ENCODE assay signal across 19 cellular contexts in the genomic region with DNA sequence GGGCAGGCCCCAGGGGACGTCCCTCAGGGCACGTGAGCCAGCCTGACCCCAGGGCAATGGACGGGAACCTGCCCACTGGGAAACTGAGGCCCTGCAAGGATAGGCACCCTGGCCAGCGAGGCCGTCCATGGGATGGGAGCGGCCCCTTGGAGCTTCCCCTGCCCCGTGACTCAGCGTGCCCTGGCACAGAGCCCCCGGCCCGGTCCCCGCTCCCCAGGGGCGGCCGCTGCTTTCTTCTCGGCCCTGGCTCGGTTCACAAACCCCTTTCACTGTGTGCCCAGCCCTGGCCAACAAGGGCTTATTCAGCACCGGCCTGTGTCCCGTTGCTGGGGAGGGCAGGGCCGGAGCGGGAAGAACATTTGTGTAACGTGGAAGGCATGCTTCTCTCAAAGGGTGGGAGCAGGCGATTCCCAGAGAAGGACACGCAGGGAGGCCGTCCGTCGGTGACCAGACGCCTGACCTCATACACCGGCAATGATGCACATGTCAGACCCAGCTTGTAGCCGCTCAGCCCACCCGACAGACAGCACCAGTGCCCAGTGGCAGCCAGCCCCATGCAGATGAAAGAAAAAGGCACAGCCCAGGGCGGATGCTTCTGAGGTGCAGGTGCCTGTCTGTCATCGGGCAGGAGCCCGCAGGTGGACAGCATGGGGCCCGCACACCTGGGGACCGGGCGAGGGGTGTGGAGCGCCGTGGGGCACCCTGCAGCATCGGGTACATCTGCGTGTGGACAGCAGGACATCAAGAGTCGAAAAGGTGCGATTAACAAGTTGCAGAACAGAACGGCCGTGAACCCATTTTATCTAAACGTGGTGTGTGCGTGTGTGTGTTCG.
DNase-seq lines count a peak whose midpoint lies in the region; ATAC-seq, FAIRE-seq and TF ChIP-seq lines count a peak whose summit lies in the region.
"Had no signal": no experiment of that assay in that cellular context is flagged by ENCODE, and none has a peak within 500 bp of the region (broad histone marks: within the 10 kb centered on the region; RNA-seq: fewer than 3 reads in every experiment).

No MANE protein-coding gene starts in this region.

- no peak overlapping the region for H3K14ac ChIP-seq in H1 (ENCODE audit: insufficient read length)

- H3K23ac ChIP-seq in H1 (ENCODE audit: insufficient read length): no peak overlapping the region

- peaks cover 0 to 18% (median 7%) of the 10 kb centered on the region in 4 experiments; a peak in 6 of 7 replicates for H3K4me1 ChIP-seq in H1 (replicated peaks in 1 of 4; ENCODE audit: control insufficient read depth in 3 of 4, insufficient read depth in 4 of 4, low read length in 3 of 4)
- H3K4me1 ChIP-seq: parathyroid adenoma, upper lobe of left lung had no signal

- H2BK120ac ChIP-seq in H1 (replicated peaks; ENCODE audit: low read depth, low read length): no peak overlapping the region

- H3K27me3 ChIP-seq in H1 (replicated peaks in 1 of 4; ENCODE audit: control insufficient read depth in 3 of 4, extremely low read depth in 1 of 4, insufficient read depth in 3 of 4, low read length in 3 of 4): no peaks in the 10 kb centered on the region; a peak in 1 of 7 replicates
- no peaks in the 10 kb centered on the region for H3K27me3 ChIP-seq in layer of hippocampus (ENCODE audit: control insufficient read depth, insufficient read depth, low read length)
- H3K27me3 ChIP-seq: MG63, upper lobe of left lung had no signal

- peak overlapping the region; percentile 75 for H2BK5ac ChIP-seq in H1 (ENCODE audit: low read depth, low read length)

- 0 out of 2 replicates have a peak overlapping the region, but pooled peaks have one; percentile 39 for H2AK5ac ChIP-seq in H1 (ENCODE audit: low read depth, low read length)

- peak overlapping the region; percentile 47; the same call in 1 of the 2 replicates for H4K8ac ChIP-seq in H1 (ENCODE audit: extremely low read depth, insufficient read depth, low read length)

- H3K4ac ChIP-seq in H1 (replicated peaks; ENCODE audit: insufficient read length, low read depth, low read length): no peak overlapping the region

- TF ChIP-seq POLR2A in H1 (IDR thresholded peaks at IDR 0.05; ENCODE audit: control extremely low read depth in 1 of 2, low read depth in 2 of 2, low read length in 2 of 2): no peak

- ATAC-seq in GM21381 (IDR thresholded peaks at IDR 0.05; ENCODE audit: unreplicated experiment) (no peak), HG02642 (IDR thresholded peaks at IDR 0.05; ENCODE audit: poor library complexity, unreplicated experiment) (no peak)

- peak overlapping the region; percentile 46; the same call in 1 of the 2 replicates for H2BK15ac ChIP-seq in H1 (ENCODE audit: low read length)

- H3K18ac ChIP-seq in H1 (ENCODE audit: extremely low read depth, low read length): no peak overlapping the region; the same call in 1 of the 2 replicates

- no peak overlapping the region for H3K27ac ChIP-seq in H1 (ENCODE audit: low read depth, low read length)
- peak overlapping the region; percentile 58 for H3K27ac ChIP-seq in layer of hippocampus (ENCODE audit: low read depth, low read length)
- H3K27ac ChIP-seq: parathyroid adenoma, upper lobe of left lung had no signal

- FAIRE-seq in H1 (lab: Jason Lieb, UNC): no peak
- FAIRE-seq: G401.6 had no signal

- no peaks in the 10 kb centered on the region for H3K9me3 ChIP-seq in H1 (ENCODE audit: insufficient read depth in 2 of 2, low read depth in 1 of 2, low read length in 1 of 2)
- H3K9me3 ChIP-seq: esophagus squamous epithelium, MG63, upper lobe of left lung had no signal

- H4K5ac ChIP-seq in H1 (ENCODE audit: insufficient read length, low read depth, low read length): no peak overlapping the region

- TF ChIP-seq RAD21 in H1 (IDR thresholded peaks at IDR 0.05 in 1 of 2, conservative IDR thresholded peaks at IDR 0.05 in 1 of 2; ENCODE audit: low read depth in 2 of 2, low read length in 2 of 2): no peak

- H3K4me2 ChIP-seq in H1 (ENCODE audit: insufficient read depth in 1 of 2, low read depth in 2 of 2, low read length in 2 of 2): no peak overlapping the region

- 0 out of 2 replicates have a peak, but pooled peaks cover 2% of the 10 kb centered on the region for H3K79me1 ChIP-seq in H1 (ENCODE audit: low read depth, low read length)

- no peak overlapping the region for H2AFZ ChIP-seq in H1 (ENCODE audit: low read length)
- H2AFZ ChIP-seq: parathyroid adenoma had no signal

- POLR2A ChIA-PET in H1 (lab: Charles Lee; ENCODE audit: partially characterized antibody): no interaction called here

- H4K20me1 ChIP-seq in H1 (replicated peaks in 1 of 2; ENCODE audit: control insufficient read depth in 1 of 2, insufficient read depth in 2 of 2, low read length in 2 of 2): no peaks in the 10 kb centered on the region

- H2BK12ac ChIP-seq in H1 (ENCODE audit: low read depth, low read length): 0 out of 2 replicates have a peak overlapping the region, but pooled peaks have one; percentile 17

- no peak overlapping the region for H3K4me3 ChIP-seq in H1 (ENCODE audit: extremely low read depth in 1 of 4, insufficient read depth in 2 of 4, low read depth in 3 of 4, low read length in 4 of 4)
- H3K4me3 ChIP-seq: esophagus squamous epithelium, MG63, upper lobe of left lung had no signal

- no peaks in the 10 kb centered on the region for H3K36me3 ChIP-seq in H1 (ENCODE audit: control insufficient read depth in 2 of 4, insufficient read depth in 4 of 4, low read length in 3 of 4)
- H3K36me3 ChIP-seq: esophagus squamous epithelium, MG63, upper lobe of left lung had no signal

- no peak overlapping the region for H3K56ac ChIP-seq in H1 (replicated peaks; ENCODE audit: insufficient read length, low read depth, low read length)

- H4K91ac ChIP-seq in H1 (replicated peaks; ENCODE audit: insufficient read length, low read length): peak overlapping the region; percentile 40

- no peak overlapping the region for H3K9ac ChIP-seq in H1 (replicated peaks in 1 of 4; ENCODE audit: extremely low read depth in 1 of 4, low read depth in 3 of 4, low read length in 3 of 4)
- H3K9ac ChIP-seq: parathyroid adenoma had no signal

- CTCF ChIA-PET in H1 (lab: Charles Lee; ENCODE audit: partially characterized antibody): interaction anchor here (0.6 kb wide), 1 partner anchor 105 kb away, joined by 3 read pairs; no protein-coding TSS in a partner anchor

- 90% methylated on average over 36 of the region's 46 CpGs; no CpG with 5 or more reads in 1 of the 2 experiments for WGBS in H1 (ENCODE audit: extremely low coverage in 1 of 2, insufficient coverage in 1 of 2, insufficient read length in 1 of 2, insufficient replicate concordance in 2 of 2, low coverage in 1 of 2, low lambda C conversion rate in 2 of 2, missing lambda C conversion rate in 1 of 2), 2 experiments

- H3K79me2 ChIP-seq in H1 (ENCODE audit: control insufficient read depth in 1 of 2, insufficient read depth in 2 of 2, low read length in 2 of 2): no peaks in the 10 kb centered on the region
- H3K79me2 ChIP-seq: parathyroid adenoma had no signal

- no peak for TF ChIP-seq CTCF in H1 (IDR thresholded peaks at IDR 0.05; ENCODE audit: control extremely low read depth in 1 of 3, insufficient read depth in 1 of 3, low read depth in 1 of 3, low read length in 3 of 3)

- TF ChIP-seq EP300 in H1 (IDR thresholded peaks at IDR 0.05; ENCODE audit: borderline replicate concordance in 1 of 2, low read depth in 2 of 2, low read length in 2 of 2): no peak

- DNase-seq in M059J (ENCODE audit: low read depth) (peak; percentile 11), H1 (ENCODE audit: low read depth in 1 of 2, low spot score in 2 of 2) (peak in 1 of 2 experiments; percentile 42), superior temporal gyrus (ENCODE audit: extremely low spot score) (peak; percentile 71), NCI-H345 treated with DMSO at 0.1 percent for 48 hours (lab: John Stamatoyannopoulos, UW; ENCODE audit: unreplicated experiment) (no peak)
- DNase-seq in activated naive CD4-positive, alpha-beta T cell treated with anti-CD3 and anti-CD28 coated beads, Interleukin-2, amount 50 U/mL, for 16 hours: no peak
- DNase-seq: activated CD4-positive, alpha-beta T cell treated with anti-CD3 and anti-CD28 coated beads, Interleukin-2, amount 10 ng/mL, durations not matched to agents 24 days and 14 days; activated T-cell treated with anti-CD3 and anti-CD28 coated beads, Interleukin-2, amount 50 U/mL, for 24 hours; CD8-positive, alpha-beta memory T cell; esophagus squamous epithelium; mesendoderm; MG63; NCI-H2081; T-helper 9 cell had no signal

- H2BK20ac ChIP-seq in H1 (ENCODE audit: low read length): peak overlapping the region; percentile 48; the same call in 1 of the 2 replicates

- H3K23me2 ChIP-seq in H1 (ENCODE audit: low read depth, low read length): no peaks in the 10 kb centered on the region

TF ChIP-seq in H1, 55 proteins besides CTCF, POLR2A, EP300 and RAD21 (continues in another document):
- TF ChIP-seq USF2 (IDR thresholded peaks at IDR 0.05; ENCODE audit: low read length): no peak
- TF ChIP-seq, protein P1, sequence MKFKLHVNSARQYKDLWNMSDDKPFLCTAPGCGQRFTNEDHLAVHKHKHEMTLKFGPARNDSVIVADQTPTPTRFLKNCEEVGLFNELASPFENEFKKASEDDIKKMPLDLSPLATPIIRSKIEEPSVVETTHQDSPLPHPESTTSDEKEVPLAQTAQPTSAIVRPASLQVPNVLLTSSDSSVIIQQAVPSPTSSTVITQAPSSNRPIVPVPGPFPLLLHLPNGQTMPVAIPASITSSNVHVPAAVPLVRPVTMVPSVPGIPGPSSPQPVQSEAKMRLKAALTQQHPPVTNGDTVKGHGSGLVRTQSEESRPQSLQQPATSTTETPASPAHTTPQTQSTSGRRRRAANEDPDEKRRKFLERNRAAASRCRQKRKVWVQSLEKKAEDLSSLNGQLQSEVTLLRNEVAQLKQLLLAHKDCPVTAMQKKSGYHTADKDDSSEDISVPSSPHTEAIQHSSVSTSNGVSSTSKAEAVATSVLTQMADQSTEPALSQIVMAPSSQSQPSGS (IDR thresholded peaks at IDR 0.05; ENCODE audit: low read length): no peak

Comparison
In these comparisons a context has a peak if more than half of its experiments do, and no peak if none do; other contexts are left out.
1. DNase-seq: peak in M059J (single experiment) and superior temporal gyrus (single experiment); none in activated naive CD4-positive, alpha-beta T cell treated with anti-CD3 and anti-CD28 coated beads, Interleukin-2, amount 50 U/mL, for 16 hours (single experiment) and NCI-H345 treated with DMSO at 0.1 percent for 48 hours (single experiment).